In the genomic region with DNA sequence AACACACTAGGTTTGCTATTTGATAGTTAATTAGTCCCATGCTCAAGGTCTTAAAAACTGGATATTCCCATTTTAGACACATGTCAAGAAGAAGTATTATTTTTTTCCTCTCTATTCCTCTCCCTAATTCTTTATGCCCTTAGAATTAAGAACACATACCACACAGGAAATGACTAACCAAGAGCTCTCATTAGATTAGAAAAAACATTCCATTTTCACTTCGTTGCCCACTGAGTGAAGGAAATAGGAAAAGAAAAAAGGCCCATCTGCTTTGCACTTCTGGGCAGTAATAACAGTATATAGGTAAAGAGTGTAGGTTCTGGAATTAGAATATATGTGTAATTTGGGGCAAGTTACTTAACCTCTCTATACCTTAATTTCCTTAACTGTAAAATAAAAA, we compare ENCODE assay signal across 17 cellular contexts. TPM values are rescaled to one million over a fixed set of nuclear protein-coding genes. Genes with fewer than 3 reads are reported as not detected.
DNase-seq lines count a peak whose midpoint lies in the region; ATAC-seq and TF ChIP-seq lines count a peak whose summit lies in the region.
"Had no signal": no experiment of that assay in that cellular context is flagged by ENCODE, and none has a peak within 500 bp of the region (broad histone marks: within the 10 kb centered on the region; RNA-seq: fewer than 3 reads in every experiment).

No MANE protein-coding gene starts in this region.

- H3K4me1 Mint-ChIP-seq in chondrocyte (ENCODE audit: low read depth), result peaks cover 6% of the 10 kb centered on the region
- H3K4me1 Mint-ChIP-seq: activated naive CD4-positive, alpha-beta T cell treated with anti-CD3 and anti-CD28 coated beads, Interleukin-2, amount 50 U/mL, for 24 hours had no signal

- ATAC-seq in HG02884 (IDR thresholded peaks at IDR 0.05; ENCODE audit: unreplicated experiment) (no peak), HG03097 (IDR thresholded peaks at IDR 0.05; ENCODE audit: low FRiP score, unreplicated experiment) (no peak), HG03342 (IDR thresholded peaks at IDR 0.05; ENCODE audit: unreplicated experiment) (no peak)
- ATAC-seq: left ventricle myocardium superior had no signal

- H3K9me3 Mint-ChIP-seq in chondrocyte (ENCODE audit: low read depth), result no peaks in the 10 kb centered on the region
- H3K9me3 Mint-ChIP-seq: activated CD4-positive, alpha-beta memory T cell treated with anti-CD3 and anti-CD28 coated beads for 36 hours; activated naive CD4-positive, alpha-beta T cell treated with anti-CD3 and anti-CD28 coated beads, Interleukin-2, amount 50 U/mL, for 24 hours had no signal

- DNase-seq in Daoy (ENCODE audit: low read depth) (peak; percentile 16), RKO (ENCODE audit: low spot score) (peak; percentile 42), chondrocyte (ENCODE audit: low spot score) (no peak), kidney tubule cell (ENCODE audit: low spot score) (peak; percentile 74), pons (ENCODE audit: low spot score) (no peak)
- DNase-seq: activated CD4-positive, alpha-beta memory T cell treated with anti-CD3 and anti-CD28 coated beads for 36 hours; activated T-cell treated with anti-CD3 and anti-CD28 coated beads, Interleukin-2, amount 50 U/mL, for 48 hours; COR-L47; effector CD8-positive, alpha-beta T cell; KG1; left ventricle myocardium superior; NCI-H774 had no signal

- H3K27me3 Mint-ChIP-seq in chondrocyte (ENCODE audit: low read depth), result peaks cover 38% of the 10 kb centered on the region

- no peaks in the 10 kb centered on the region for H3K36me3 Mint-ChIP-seq in chondrocyte (ENCODE audit: low read depth)
- H3K36me3 Mint-ChIP-seq: activated CD4-positive, alpha-beta memory T cell treated with anti-CD3 and anti-CD28 coated beads for 36 hours; activated naive CD4-positive, alpha-beta T cell treated with anti-CD3 and anti-CD28 coated beads, Interleukin-2, amount 50 U/mL, for 24 hours had no signal

- TF ChIP-seq CTCF in chondrocyte (IDR thresholded peaks at IDR 0.05), result no peak

- H3K4me3 Mint-ChIP-seq in chondrocyte (ENCODE audit: unreplicated experiment), result no peak overlapping the region
- H3K4me3 Mint-ChIP-seq: activated CD4-positive, alpha-beta memory T cell treated with anti-CD3 and anti-CD28 coated beads for 36 hours; activated naive CD4-positive, alpha-beta T cell treated with anti-CD3 and anti-CD28 coated beads, Interleukin-2, amount 50 U/mL, for 24 hours had no signal

- peak overlapping the region; percentile 23 for H3K27ac Mint-ChIP-seq in chondrocyte (ENCODE audit: unreplicated experiment)
- H3K27ac Mint-ChIP-seq: activated CD4-positive, alpha-beta memory T cell treated with anti-CD3 and anti-CD28 coated beads for 36 hours; activated naive CD4-positive, alpha-beta T cell treated with anti-CD3 and anti-CD28 coated beads, Interleukin-2, amount 50 U/mL, for 24 hours had no signal

RNA-seq across cellular contexts. Expression of gene ACADL, which starts 26.9 kb away (rescaled TPM):
- not detected in 2 replicates for total RNA-seq in Daoy (2014; rRNA removed; shearing (Covaris generic))
- not detected in 3 replicates for total RNA-seq in chondrocyte
- total RNA-seq: activated CD4-positive, alpha-beta memory T cell treated with anti-CD3 and anti-CD28 coated beads for 36 hours; osteocyte had no signal

RNA-seq across cellular contexts. Expression of gene KANSL1L, which starts 27.1 kb away (rescaled TPM):
- 19.8 and 25.0 TPM in 2 replicates for total RNA-seq in Daoy (2014; rRNA removed; shearing (Covaris generic))
- 11.8 to 15.5 TPM (median 12.2 TPM) in 3 replicates for total RNA-seq in chondrocyte

Comparison
In these comparisons a context has a peak if more than half of its experiments do, and no peak if none do; other contexts are left out.
1. DNase-seq: peak in Daoy (single experiment), RKO (single experiment) and kidney tubule cell (single experiment); none in chondrocyte (single experiment) and pons (single experiment).